Comparison of ENCODE assay signal across 1 cellular context in the genomic region with DNA sequence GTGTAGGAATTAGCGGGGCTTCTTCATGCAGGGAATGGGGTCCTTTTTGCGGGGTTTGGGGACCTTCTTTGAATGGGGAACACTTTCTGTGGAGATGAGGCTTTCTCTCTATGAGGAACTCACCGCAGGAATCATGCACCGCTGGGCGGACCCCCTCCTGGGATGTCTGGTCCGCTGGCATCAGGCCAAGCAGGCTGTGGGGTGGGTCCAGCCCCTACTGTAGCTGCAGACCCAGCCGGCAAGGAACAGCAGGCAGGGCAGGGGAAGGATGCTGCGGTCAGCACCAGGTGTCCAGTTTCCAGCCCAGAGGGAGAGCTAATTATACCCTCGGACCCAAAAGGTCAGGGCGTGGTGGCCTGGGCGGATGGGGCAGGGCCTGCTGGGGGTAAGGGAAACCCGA.
TF ChIP-seq lines count a peak whose summit lies in the region.

No MANE protein-coding gene starts in this region.

TF ChIP-seq in HEK293, 187 proteins besides CTCF, POLR2A, EP300 and RAD21 (continued from another document):
- TF ChIP-seq, protein P1, sequence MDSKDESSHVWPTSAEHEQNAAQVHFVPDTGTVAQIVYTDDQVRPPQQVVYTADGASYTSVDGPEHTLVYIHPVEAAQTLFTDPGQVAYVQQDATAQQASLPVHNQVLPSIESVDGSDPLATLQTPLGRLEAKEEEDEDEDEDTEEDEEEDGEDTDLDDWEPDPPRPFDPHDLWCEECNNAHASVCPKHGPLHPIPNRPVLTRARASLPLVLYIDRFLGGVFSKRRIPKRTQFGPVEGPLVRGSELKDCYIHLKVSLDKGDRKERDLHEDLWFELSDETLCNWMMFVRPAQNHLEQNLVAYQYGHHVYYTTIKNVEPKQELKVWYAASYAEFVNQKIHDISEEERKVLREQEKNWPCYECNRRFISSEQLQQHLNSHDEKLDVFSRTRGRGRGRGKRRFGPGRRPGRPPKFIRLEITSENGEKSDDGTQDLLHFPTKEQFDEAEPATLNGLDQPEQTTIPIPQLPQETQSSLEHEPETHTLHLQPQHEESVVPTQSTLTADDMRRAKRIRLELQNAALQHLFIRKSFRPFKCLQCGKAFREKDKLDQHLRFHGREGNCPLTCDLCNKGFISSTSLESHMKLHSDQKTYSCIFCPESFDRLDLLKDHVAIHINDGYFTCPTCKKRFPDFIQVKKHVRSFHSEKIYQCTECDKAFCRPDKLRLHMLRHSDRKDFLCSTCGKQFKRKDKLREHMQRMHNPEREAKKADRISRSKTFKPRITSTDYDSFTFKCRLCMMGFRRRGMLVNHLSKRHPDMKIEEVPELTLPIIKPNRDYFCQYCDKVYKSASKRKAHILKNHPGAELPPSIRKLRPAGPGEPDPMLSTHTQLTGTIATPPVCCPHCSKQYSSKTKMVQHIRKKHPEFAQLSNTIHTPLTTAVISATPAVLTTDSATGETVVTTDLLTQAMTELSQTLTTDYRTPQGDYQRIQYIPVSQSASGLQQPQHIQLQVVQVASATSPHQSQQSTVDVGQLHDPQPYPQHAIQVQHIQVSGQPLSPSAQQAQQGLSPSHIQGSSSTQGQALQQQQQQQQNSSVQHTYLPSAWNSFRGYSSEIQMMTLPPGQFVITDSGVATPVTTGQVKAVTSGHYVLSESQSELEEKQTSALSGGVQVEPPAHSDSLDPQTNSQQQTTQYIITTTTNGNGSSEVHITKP (tag by site-specific recombination; IDR thresholded peaks at IDR 0.05), result peak; percentile 79
- TF ChIP-seq, protein P2, sequence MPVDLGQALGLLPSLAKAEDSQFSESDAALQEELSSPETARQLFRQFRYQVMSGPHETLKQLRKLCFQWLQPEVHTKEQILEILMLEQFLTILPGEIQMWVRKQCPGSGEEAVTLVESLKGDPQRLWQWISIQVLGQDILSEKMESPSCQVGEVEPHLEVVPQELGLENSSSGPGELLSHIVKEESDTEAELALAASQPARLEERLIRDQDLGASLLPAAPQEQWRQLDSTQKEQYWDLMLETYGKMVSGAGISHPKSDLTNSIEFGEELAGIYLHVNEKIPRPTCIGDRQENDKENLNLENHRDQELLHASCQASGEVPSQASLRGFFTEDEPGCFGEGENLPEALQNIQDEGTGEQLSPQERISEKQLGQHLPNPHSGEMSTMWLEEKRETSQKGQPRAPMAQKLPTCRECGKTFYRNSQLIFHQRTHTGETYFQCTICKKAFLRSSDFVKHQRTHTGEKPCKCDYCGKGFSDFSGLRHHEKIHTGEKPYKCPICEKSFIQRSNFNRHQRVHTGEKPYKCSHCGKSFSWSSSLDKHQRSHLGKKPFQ (tag by site-specific recombination; IDR thresholded peaks at IDR 0.05), result no peak
- TF ChIP-seq GLIS1 (tag by site-specific recombination; IDR thresholded peaks at IDR 0.05), result peak; percentile 90
- TF ChIP-seq ZNF335 (tag by site-specific recombination; conservative IDR thresholded peaks at IDR 0.05), result peak; percentile 78
- no peak for TF ChIP-seq ZNF16 (tag by site-specific recombination; IDR thresholded peaks at IDR 0.05; ENCODE audit: low read depth)
- TF ChIP-seq, protein P3, sequence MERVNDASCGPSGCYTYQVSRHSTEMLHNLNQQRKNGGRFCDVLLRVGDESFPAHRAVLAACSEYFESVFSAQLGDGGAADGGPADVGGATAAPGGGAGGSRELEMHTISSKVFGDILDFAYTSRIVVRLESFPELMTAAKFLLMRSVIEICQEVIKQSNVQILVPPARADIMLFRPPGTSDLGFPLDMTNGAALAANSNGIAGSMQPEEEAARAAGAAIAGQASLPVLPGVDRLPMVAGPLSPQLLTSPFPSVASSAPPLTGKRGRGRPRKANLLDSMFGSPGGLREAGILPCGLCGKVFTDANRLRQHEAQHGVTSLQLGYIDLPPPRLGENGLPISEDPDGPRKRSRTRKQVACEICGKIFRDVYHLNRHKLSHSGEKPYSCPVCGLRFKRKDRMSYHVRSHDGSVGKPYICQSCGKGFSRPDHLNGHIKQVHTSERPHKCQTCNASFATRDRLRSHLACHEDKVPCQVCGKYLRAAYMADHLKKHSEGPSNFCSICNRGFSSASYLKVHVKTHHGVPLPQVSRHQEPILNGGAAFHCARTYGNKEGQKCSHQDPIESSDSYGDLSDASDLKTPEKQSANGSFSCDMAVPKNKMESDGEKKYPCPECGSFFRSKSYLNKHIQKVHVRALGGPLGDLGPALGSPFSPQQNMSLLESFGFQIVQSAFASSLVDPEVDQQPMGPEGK (tag by site-specific recombination; IDR thresholded peaks at IDR 0.05), result peak; percentile 46; the same call in 1 of the 2 replicates
- TF ChIP-seq ZSCAN30 (tag by site-specific recombination; IDR thresholded peaks at IDR 0.05), result no peak
- TF ChIP-seq, protein P4, sequence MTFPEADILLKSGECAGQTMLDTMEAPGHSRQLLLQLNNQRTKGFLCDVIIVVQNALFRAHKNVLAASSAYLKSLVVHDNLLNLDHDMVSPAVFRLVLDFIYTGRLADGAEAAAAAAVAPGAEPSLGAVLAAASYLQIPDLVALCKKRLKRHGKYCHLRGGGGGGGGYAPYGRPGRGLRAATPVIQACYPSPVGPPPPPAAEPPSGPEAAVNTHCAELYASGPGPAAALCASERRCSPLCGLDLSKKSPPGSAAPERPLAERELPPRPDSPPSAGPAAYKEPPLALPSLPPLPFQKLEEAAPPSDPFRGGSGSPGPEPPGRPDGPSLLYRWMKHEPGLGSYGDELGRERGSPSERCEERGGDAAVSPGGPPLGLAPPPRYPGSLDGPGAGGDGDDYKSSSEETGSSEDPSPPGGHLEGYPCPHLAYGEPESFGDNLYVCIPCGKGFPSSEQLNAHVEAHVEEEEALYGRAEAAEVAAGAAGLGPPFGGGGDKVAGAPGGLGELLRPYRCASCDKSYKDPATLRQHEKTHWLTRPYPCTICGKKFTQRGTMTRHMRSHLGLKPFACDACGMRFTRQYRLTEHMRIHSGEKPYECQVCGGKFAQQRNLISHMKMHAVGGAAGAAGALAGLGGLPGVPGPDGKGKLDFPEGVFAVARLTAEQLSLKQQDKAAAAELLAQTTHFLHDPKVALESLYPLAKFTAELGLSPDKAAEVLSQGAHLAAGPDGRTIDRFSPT (tag by site-specific recombination; IDR thresholded peaks at IDR 0.05), result peak; percentile 46; the same call in 1 of the 2 replicates
- peak; percentile 92 for TF ChIP-seq ZIC2 (tag by site-specific recombination; IDR thresholded peaks at IDR 0.05)
